ENCODE assay signal across 21 cellular contexts in the genomic region with DNA sequence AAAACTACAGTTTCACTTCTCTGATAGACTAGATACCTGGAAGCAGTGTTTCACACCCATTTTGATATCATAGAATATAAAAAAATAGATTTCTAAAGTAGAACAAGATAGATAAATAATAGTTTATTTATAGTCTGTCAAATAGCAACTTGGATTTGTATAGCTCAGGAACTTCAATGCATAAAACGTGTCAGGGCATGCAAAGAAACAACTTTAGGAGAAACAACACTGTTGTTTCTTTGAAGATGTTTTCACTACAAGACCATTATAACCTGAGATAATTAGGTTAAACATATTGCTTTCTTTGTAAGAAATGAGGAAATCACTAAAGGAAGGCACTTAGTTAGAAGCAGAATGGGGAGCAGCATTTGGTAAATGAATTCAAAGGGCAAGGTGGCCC.
"Had no signal": no experiment of that assay in that cellular context is flagged by ENCODE, and none has a peak within 500 bp of the region (broad histone marks: within the 10 kb centered on the region; RNA-seq: fewer than 3 reads in every experiment).

No MANE protein-coding gene starts in this region.

- DNase-seq: activated CD4-positive, CD25-positive, alpha-beta regulatory T cell treated with anti-CD3 and anti-CD28 coated beads, Interleukin-2, amount 50 U/mL, for 72 hours; activated CD8-positive, alpha-beta memory T cell treated with anti-CD3 and anti-CD28 coated beads, Interleukin-2, amount 10 ng/mL, durations not matched to agents 7 days and 5 days; activated T-cell treated with anti-CD3 and anti-CD28 coated beads, Interleukin-2, amount 50 U/mL, for 1 hour; central memory CD4-positive, alpha-beta T cell; colonic mucosa; foreskin fibroblast; kidney glomerular epithelial cell; left ventricle myocardium superior; mesendoderm; nucleus accumbens; posterior cingulate gyrus; retina; stimulated activated CD4-positive, alpha-beta T cell treated with anti-CD3 and anti-CD28 coated beads, Interleukin-4, amount 100 ng/mL, for 24 hours; SW 1271; T-helper 9 cell had no signal

- H3K27ac ChIP-seq: colonic mucosa, suprapubic skin had no signal

- H3K27me3 Mint-ChIP-seq: activated CD8-positive, alpha-beta memory T cell treated with anti-CD3 and anti-CD28 coated beads, Interleukin-2, amount 10 ng/mL, durations not matched to agents 7 days and 5 days had no signal

- H3K36me3 Mint-ChIP-seq: natural killer cell treated with Interleukin-12 subunit alpha and Interleukin-12 subunit beta and Interleukin-15 and Interleukin-18, amount 100 ng/mL, for 72 hours; type B pancreatic cell had no signal

- H3K9me3 ChIP-seq: colonic mucosa, suprapubic skin had no signal

- H3K27ac Mint-ChIP-seq: activated CD8-positive, alpha-beta memory T cell treated with anti-CD3 and anti-CD28 coated beads, Interleukin-2, amount 10 ng/mL, durations not matched to agents 7 days and 5 days; activated naive CD4-positive, alpha-beta T cell treated with anti-CD3 and anti-CD28 coated beads, Interleukin-2, amount 50 U/mL, for 72 hours; activated T-helper 2 cell treated with anti-CD3 and anti-CD28 coated beads, Interferon-gamma antibody, Interleukin-2, Interleukin-4, amounts not matched to agents 10 μg/mL and 5 μg/mL and 100 μg/mL, durations not matched to agents 14 hours and 24 hours and 36 hours; natural killer cell treated with Interleukin-12 subunit alpha and Interleukin-12 subunit beta and Interleukin-15 and Interleukin-18, amount 100 ng/mL, for 72 hours; stimulated activated naive CD8-positive, alpha-beta T cell treated with anti-CD3 and anti-CD28 coated beads, Interleukin-15, Interleukin-2, amounts not matched to agents 100 ng/mL and 50 ng/mL, for 24 hours; type B pancreatic cell had no signal

- H3K4me3 ChIP-seq: colonic mucosa, suprapubic skin had no signal

- H3K9me3 Mint-ChIP-seq: activated naive CD4-positive, alpha-beta T cell treated with anti-CD3 and anti-CD28 coated beads, Interleukin-2, amount 50 U/mL, for 72 hours; activated T-helper 2 cell treated with anti-CD3 and anti-CD28 coated beads, Interferon-gamma antibody, Interleukin-2, Interleukin-4, amounts not matched to agents 10 μg/mL and 5 μg/mL and 100 μg/mL, durations not matched to agents 14 hours and 24 hours and 36 hours; natural killer cell treated with Interleukin-12 subunit alpha and Interleukin-12 subunit beta and Interleukin-15 and Interleukin-18, amount 100 ng/mL, for 72 hours; stimulated activated naive CD8-positive, alpha-beta T cell treated with anti-CD3 and anti-CD28 coated beads, Interleukin-15, Interleukin-2, amounts not matched to agents 100 ng/mL and 50 ng/mL, for 24 hours; type B pancreatic cell had no signal

- ATAC-seq: activated CD8-positive, alpha-beta memory T cell treated with anti-CD3 and anti-CD28 coated beads, Interleukin-2, amount 10 ng/mL, durations not matched to agents 7 days and 5 days; activated naive CD4-positive, alpha-beta T cell treated with anti-CD3 and anti-CD28 coated beads, Interleukin-2, amount 50 U/mL, for 72 hours; left ventricle myocardium superior; natural killer cell treated with Interleukin-12 subunit alpha and Interleukin-12 subunit beta and Interleukin-15 and Interleukin-18, amount 100 ng/mL, for 72 hours had no signal

- H3K4me1 ChIP-seq: colonic mucosa, suprapubic skin had no signal

- H3K4me3 Mint-ChIP-seq: activated CD8-positive, alpha-beta memory T cell treated with anti-CD3 and anti-CD28 coated beads, Interleukin-2, amount 10 ng/mL, durations not matched to agents 7 days and 5 days; natural killer cell treated with Interleukin-12 subunit alpha and Interleukin-12 subunit beta and Interleukin-15 and Interleukin-18, amount 100 ng/mL, for 72 hours; stimulated activated naive CD8-positive, alpha-beta T cell treated with anti-CD3 and anti-CD28 coated beads, Interleukin-15, Interleukin-2, amounts not matched to agents 100 ng/mL and 50 ng/mL, for 24 hours; type B pancreatic cell had no signal

- H3K36me3 ChIP-seq: colonic mucosa, suprapubic skin had no signal

- H3K27me3 ChIP-seq: colonic mucosa, suprapubic skin had no signal
